Comparison of ENCODE assay signal across 1 cellular context in genomic region chr13:90118467-90119071, GRCh38.
TF ChIP-seq lines count a peak whose summit lies in the region.

No MANE protein-coding gene starts in this region.

TF ChIP-seq in WTC11, 78 proteins besides CTCF, POLR2A, EP300 and RAD21 (continued from another document):
- TF ChIP-seq IRF1 (CRISPR knock-in tag; IDR thresholded peaks at IDR 0.05): no peak
- TF ChIP-seq, protein P1, sequence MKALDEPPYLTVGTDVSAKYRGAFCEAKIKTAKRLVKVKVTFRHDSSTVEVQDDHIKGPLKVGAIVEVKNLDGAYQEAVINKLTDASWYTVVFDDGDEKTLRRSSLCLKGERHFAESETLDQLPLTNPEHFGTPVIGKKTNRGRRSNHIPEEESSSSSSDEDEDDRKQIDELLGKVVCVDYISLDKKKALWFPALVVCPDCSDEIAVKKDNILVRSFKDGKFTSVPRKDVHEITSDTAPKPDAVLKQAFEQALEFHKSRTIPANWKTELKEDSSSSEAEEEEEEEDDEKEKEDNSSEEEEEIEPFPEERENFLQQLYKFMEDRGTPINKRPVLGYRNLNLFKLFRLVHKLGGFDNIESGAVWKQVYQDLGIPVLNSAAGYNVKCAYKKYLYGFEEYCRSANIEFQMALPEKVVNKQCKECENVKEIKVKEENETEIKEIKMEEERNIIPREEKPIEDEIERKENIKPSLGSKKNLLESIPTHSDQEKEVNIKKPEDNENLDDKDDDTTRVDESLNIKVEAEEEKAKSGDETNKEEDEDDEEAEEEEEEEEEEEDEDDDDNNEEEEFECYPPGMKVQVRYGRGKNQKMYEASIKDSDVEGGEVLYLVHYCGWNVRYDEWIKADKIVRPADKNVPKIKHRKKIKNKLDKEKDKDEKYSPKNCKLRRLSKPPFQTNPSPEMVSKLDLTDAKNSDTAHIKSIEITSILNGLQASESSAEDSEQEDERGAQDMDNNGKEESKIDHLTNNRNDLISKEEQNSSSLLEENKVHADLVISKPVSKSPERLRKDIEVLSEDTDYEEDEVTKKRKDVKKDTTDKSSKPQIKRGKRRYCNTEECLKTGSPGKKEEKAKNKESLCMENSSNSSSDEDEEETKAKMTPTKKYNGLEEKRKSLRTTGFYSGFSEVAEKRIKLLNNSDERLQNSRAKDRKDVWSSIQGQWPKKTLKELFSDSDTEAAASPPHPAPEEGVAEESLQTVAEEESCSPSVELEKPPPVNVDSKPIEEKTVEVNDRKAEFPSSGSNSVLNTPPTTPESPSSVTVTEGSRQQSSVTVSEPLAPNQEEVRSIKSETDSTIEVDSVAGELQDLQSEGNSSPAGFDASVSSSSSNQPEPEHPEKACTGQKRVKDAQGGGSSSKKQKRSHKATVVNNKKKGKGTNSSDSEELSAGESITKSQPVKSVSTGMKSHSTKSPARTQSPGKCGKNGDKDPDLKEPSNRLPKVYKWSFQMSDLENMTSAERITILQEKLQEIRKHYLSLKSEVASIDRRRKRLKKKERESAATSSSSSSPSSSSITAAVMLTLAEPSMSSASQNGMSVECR (CRISPR knock-in tag; IDR thresholded peaks at IDR 0.05; ENCODE audit: borderline replicate concordance): no peak
